8 cellular contexts compared by ENCODE assay signal in genomic region chr19:50325310-50326100, GRCh38. TPM values are rescaled to one million over a fixed set of nuclear protein-coding genes. Genes with fewer than 3 reads are reported as not detected.
A peak's percentile ranks its signal among the peaks of the same experiment; 100 is the strongest.
DNase-seq lines count a peak whose midpoint lies in the region; ATAC-seq and TF ChIP-seq lines count a peak whose summit lies in the region.

No MANE protein-coding gene starts in this region.

- no peak overlapping the region for H3K4me3 ChIP-seq in right lobe of liver

- H3K36me3 ChIP-seq in right lobe of liver: no peaks in the 10 kb centered on the region

- H3K4me1 ChIP-seq in right lobe of liver: peaks cover 0 to 16% (median 6%) of the 10 kb centered on the region in 4 donors

- no peaks in the 10 kb centered on the region for H3K9me3 ChIP-seq in right lobe of liver

- H3K27ac ChIP-seq in right lobe of liver: no peak overlapping the region

- intact Hi-C loops in right lobe of liver (cut with DNase I): no loop called here

- peak; percentile 70 for DNase-seq in SIG-M5 treated with dmso at 0.1 percent for 504 hours (lab: John Stamatoyannopoulos, UW; ENCODE audit: unreplicated experiment)
- no peak for DNase-seq in SIG-M5 (lab: John Stamatoyannopoulos, UW)
- DNase-seq in NCI-H2227 treated with DMSO at 0.1 percent for 48 hours (lab: John Stamatoyannopoulos, UW): peak; percentile 82
- peak; percentile 40 for DNase-seq in activated CD4-positive, CD25-positive, alpha-beta regulatory T cell treated with anti-CD3 and anti-CD28 coated beads, Interleukin-2, amount 50 U/mL, for 16 hours (ENCODE audit: low read depth, low spot score)
- peak; percentile 90 for DNase-seq in cerebellar cortex (ENCODE audit: low spot score)
- peak; percentile 76 to 80 (median 78) for DNase-seq in right lobe of liver
- peak; percentile 37 for DNase-seq in stimulated activated CD8-positive, alpha-beta memory T cell treated with anti-CD3 and anti-CD28 coated beads, Interleukin-15, amount 100 ng/mL, for 1 hour (ENCODE audit: low read depth)
- DNase-seq in cortex of kidney (lab: John Stamatoyannopoulos, UW): no peak

- no peak for TF ChIP-seq CTCF in right lobe of liver (IDR thresholded peaks at IDR 0.05)

- no peaks in the 10 kb centered on the region for H3K27me3 ChIP-seq in right lobe of liver

- no peak for TF ChIP-seq POLR2A in right lobe of liver (IDR thresholded peaks at IDR 0.05)

- WGBS in right lobe of liver (ENCODE audit: insufficient coverage, low coverage, low lambda C conversion rate, missing lambda C conversion rate): 40% methylated on average over 1 of the region's 48 CpGs

- peak; percentile 35 to 53 (median 41) for ATAC-seq in right lobe of liver

RNA-seq across cellular contexts. Expression of gene KCNC3, which starts 3.7 kb away (rescaled TPM):
- 1 to 10 TPM in 5 of 6 experiments, under 1 TPM in 1; 0.92 to 3.0 (median 2.3) TPM for total RNA-seq in right lobe of liver

RNA-seq across cellular contexts. Expression of gene NAPSA, which starts 39.9 kb away (rescaled TPM):
- total RNA-seq in right lobe of liver: 1 to 10 TPM in 3 of 6 experiments, under 1 TPM in 3; 0.19 to 2.2 (median 1.0) TPM

RNA-seq across cellular contexts. Expression of gene NR1H2, which starts 50.8 kb away (rescaled TPM):
- 10 to 100 TPM; 23.6 to 57.9 (median 33.8) TPM for total RNA-seq in right lobe of liver

RNA-seq across cellular contexts. Expression of gene POLD1, which starts 58.6 kb away (rescaled TPM):
- total RNA-seq in right lobe of liver: 10 to 100 TPM in 2 of 6 experiments, 1 to 10 TPM in 4; 6.2 to 13.1 (median 9.2) TPM

Comparison
In these comparisons a context has a peak if more than half of its experiments do, and no peak if none do; other contexts are left out.
1. DNase-seq: peak in SIG-M5 treated with dmso at 0.1 percent for 504 hours (single experiment), NCI-H2227 treated with DMSO at 0.1 percent for 48 hours (single experiment), activated CD4-positive, CD25-positive, alpha-beta regulatory T cell treated with anti-CD3 and anti-CD28 coated beads, Interleukin-2, amount 50 U/mL, for 16 hours (single experiment), cerebellar cortex (single experiment), right lobe of liver (3 of 3) and stimulated activated CD8-positive, alpha-beta memory T cell treated with anti-CD3 and anti-CD28 coated beads, Interleukin-15, amount 100 ng/mL, for 1 hour (single experiment); none in SIG-M5 (single experiment) and cortex of kidney (single experiment).